In the genomic region with DNA sequence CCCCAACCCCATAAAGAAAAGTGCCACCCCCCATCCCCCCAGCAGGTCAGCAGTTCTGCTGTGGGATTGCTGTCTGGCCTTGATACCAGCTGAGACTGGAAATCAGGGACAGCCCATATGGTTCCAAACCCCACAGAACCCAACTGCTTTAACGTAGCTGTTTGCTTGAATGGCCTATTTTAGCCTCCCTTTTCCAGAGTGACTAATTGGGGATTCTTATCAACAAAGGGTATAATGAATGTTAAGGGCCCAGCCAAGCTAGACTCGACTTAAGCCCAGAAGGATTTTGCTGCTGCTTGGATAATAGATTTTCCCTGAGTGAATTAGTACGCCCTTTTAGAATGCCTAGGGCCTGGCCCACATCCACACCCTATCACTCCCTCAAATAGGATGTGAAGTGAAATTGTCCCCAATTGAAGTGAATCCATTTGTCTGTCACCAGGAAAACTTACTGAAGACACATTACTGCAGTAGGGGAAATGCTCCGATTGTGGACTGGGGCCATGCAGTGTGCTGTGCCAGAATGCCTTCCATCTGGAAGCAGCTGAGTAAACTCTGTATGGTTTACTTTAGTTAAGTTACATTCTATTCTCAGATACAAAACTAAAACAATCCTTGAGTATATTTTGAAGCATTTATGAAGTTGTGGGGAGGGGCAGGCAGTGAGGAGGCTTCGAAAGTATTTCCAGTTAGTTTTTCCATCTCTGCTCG, we compare ENCODE assay signal across 9 cellular contexts.
A peak's percentile ranks its signal among the peaks of the same experiment; 100 is the strongest.
DNase-seq lines count a peak whose midpoint lies in the region; ATAC-seq lines count a peak whose summit lies in the region.
"Had no signal": no experiment of that assay in that cellular context is flagged by ENCODE, and none has a peak within 500 bp of the region (broad histone marks: within the 10 kb centered on the region; RNA-seq: fewer than 3 reads in every experiment).

No MANE protein-coding gene starts in this region.

- intact Hi-C loops in left ventricle myocardium superior (cut with micrococcal nuclease): no loop called here
- intact Hi-C loops in activated CD4-positive, alpha-beta memory T cell treated with anti-CD3 and anti-CD28 coated beads for 36 hours (cut with micrococcal nuclease): no loop called here

- peak; percentile 65 for ATAC-seq in left ventricle myocardium superior

- no peak overlapping the region for H3K4me3 Mint-ChIP-seq in activated CD4-positive, alpha-beta memory T cell treated with anti-CD3 and anti-CD28 coated beads for 36 hours
- H3K4me3 Mint-ChIP-seq: activated naive CD4-positive, alpha-beta T cell treated with anti-CD3 and anti-CD28 coated beads, Interleukin-2, amount 50 U/mL, for 24 hours had no signal

- CTCF ChIA-PET in activated CD4-positive, alpha-beta memory T cell treated with anti-CD3 and anti-CD28 coated beads for 36 hours (lab: Charles Lee): no interaction called here

- H3K36me3 Mint-ChIP-seq in activated CD4-positive, alpha-beta memory T cell treated with anti-CD3 and anti-CD28 coated beads for 36 hours: peaks cover 49% of the 10 kb centered on the region

- H3K9me3 Mint-ChIP-seq in activated CD4-positive, alpha-beta memory T cell treated with anti-CD3 and anti-CD28 coated beads for 36 hours: no peaks in the 10 kb centered on the region
- H3K9me3 Mint-ChIP-seq: activated naive CD4-positive, alpha-beta T cell treated with anti-CD3 and anti-CD28 coated beads, Interleukin-2, amount 50 U/mL, for 24 hours had no signal

- H3K27ac Mint-ChIP-seq in activated CD4-positive, alpha-beta memory T cell treated with anti-CD3 and anti-CD28 coated beads for 36 hours: no peak overlapping the region
- H3K27ac Mint-ChIP-seq: activated naive CD4-positive, alpha-beta T cell treated with anti-CD3 and anti-CD28 coated beads, Interleukin-2, amount 50 U/mL, for 24 hours had no signal

- H3K27me3 Mint-ChIP-seq in activated CD4-positive, alpha-beta memory T cell treated with anti-CD3 and anti-CD28 coated beads for 36 hours: no peaks in the 10 kb centered on the region
- H3K27me3 Mint-ChIP-seq: activated naive CD4-positive, alpha-beta T cell treated with anti-CD3 and anti-CD28 coated beads, Interleukin-2, amount 50 U/mL, for 24 hours had no signal

- DNase-seq in DMS53 treated with DMSO at 0.1 percent for 48 hours (lab: John Stamatoyannopoulos, UW; ENCODE audit: unreplicated experiment) (peak; percentile 14), amniotic epithelial cell (ENCODE audit: low read depth) (peak; percentile 73), left ventricle myocardium superior (peak; percentile 77), pulmonary artery endothelial cell (ENCODE audit: low read depth, low spot score) (peak; percentile 77), NCI-H226 (no peak), NCI-H1417 (lab: John Stamatoyannopoulos, UW) (no peak)
- no peak for DNase-seq in activated CD4-positive, alpha-beta memory T cell treated with anti-CD3 and anti-CD28 coated beads for 36 hours
- no peak for DNase-seq in stimulated activated CD8-positive, alpha-beta memory T cell treated with anti-CD3 and anti-CD28 coated beads, Interleukin-4, amount 100 ng/mL, for 48 hours

- POLR2A ChIA-PET in activated CD4-positive, alpha-beta memory T cell treated with anti-CD3 and anti-CD28 coated beads for 36 hours (lab: Charles Lee): no interaction called here

- peaks cover 14% of the 10 kb centered on the region for H3K4me1 Mint-ChIP-seq in activated CD4-positive, alpha-beta memory T cell treated with anti-CD3 and anti-CD28 coated beads for 36 hours (ENCODE audit: low read depth)

Comparison
In these comparisons a context has a peak if more than half of its experiments do, and no peak if none do; other contexts are left out.
1. DNase-seq: peak in DMS53 treated with DMSO at 0.1 percent for 48 hours (single experiment), amniotic epithelial cell (single experiment), left ventricle myocardium superior (single experiment) and pulmonary artery endothelial cell (single experiment); none in NCI-H226 (single experiment), NCI-H1417 (0 of 3), activated CD4-positive, alpha-beta memory T cell treated with anti-CD3 and anti-CD28 coated beads for 36 hours (single experiment) and stimulated activated CD8-positive, alpha-beta memory T cell treated with anti-CD3 and anti-CD28 coated beads, Interleukin-4, amount 100 ng/mL, for 48 hours (single experiment).